Comparison of ENCODE assay signal across 13 cellular contexts in genomic region chr2:62884514-62884913, GRCh38.
"Had no signal": no experiment of that assay in that cellular context is flagged by ENCODE, and none has a peak within 500 bp of the region (broad histone marks: within the 10 kb centered on the region; RNA-seq: fewer than 3 reads in every experiment).

No MANE protein-coding gene starts in this region.

- H3K4me1 Mint-ChIP-seq: activated CD4-positive, alpha-beta T cell treated with anti-CD3 and anti-CD28 coated beads, Interleukin-2, amount 10 ng/mL, durations not matched to agents 7 days and 5 days; activated naive CD8-positive, alpha-beta T cell treated with anti-CD3 and anti-CD28 coated beads, Interleukin-2, amount 10 ng/mL, durations not matched to agents 7 days and 5 days; neural crest cell had no signal

- H3K27ac Mint-ChIP-seq: activated CD4-positive, alpha-beta T cell treated with anti-CD3 and anti-CD28 coated beads, Interleukin-2, amount 10 ng/mL, durations not matched to agents 7 days and 5 days; activated naive CD8-positive, alpha-beta T cell treated with anti-CD3 and anti-CD28 coated beads, Interleukin-2, amount 10 ng/mL, durations not matched to agents 7 days and 5 days had no signal

- H3K4me3 ChIP-seq: heart left ventricle, lower lobe of right lung, sigmoid colon had no signal

- H3K4me3 Mint-ChIP-seq: activated CD4-positive, alpha-beta T cell treated with anti-CD3 and anti-CD28 coated beads, Interleukin-2, amount 10 ng/mL, durations not matched to agents 7 days and 5 days; activated naive CD8-positive, alpha-beta T cell treated with anti-CD3 and anti-CD28 coated beads, Interleukin-2, amount 10 ng/mL, durations not matched to agents 7 days and 5 days; neural crest cell had no signal

- DNase-seq: activated CD4-positive, alpha-beta T cell treated with anti-CD3 and anti-CD28 coated beads, Interleukin-2, amount 10 ng/mL, durations not matched to agents 7 days and 5 days; activated CD4-positive, CD25-positive, alpha-beta regulatory T cell; activated CD8-positive, alpha-beta memory T cell treated with anti-CD3 and anti-CD28 coated beads, Interleukin-2, amount 50 U/mL, for 48 hours; activated naive CD4-positive, alpha-beta T cell; activated naive CD8-positive, alpha-beta T cell treated with anti-CD3 and anti-CD28 coated beads, Interleukin-2, amount 10 ng/mL, durations not matched to agents 7 days and 5 days; aorta; heart left ventricle; left colon; lower lobe of right lung; midbrain; sigmoid colon; stimulated activated CD4-positive, alpha-beta T cell treated with anti-CD3 and anti-CD28 coated beads, Interleukin-1b, Interleukin-23, amount 100 ng/mL, for 48 hours had no signal

- H3K27me3 Mint-ChIP-seq: activated CD4-positive, alpha-beta T cell treated with anti-CD3 and anti-CD28 coated beads, Interleukin-2, amount 10 ng/mL, durations not matched to agents 7 days and 5 days; activated naive CD8-positive, alpha-beta T cell treated with anti-CD3 and anti-CD28 coated beads, Interleukin-2, amount 10 ng/mL, durations not matched to agents 7 days and 5 days had no signal
